ENCODE assay signal across 8 cellular contexts in genomic region chr12:6766651-6767300, GRCh38. TPM values are rescaled to one million over a fixed set of nuclear protein-coding genes. Genes with fewer than 3 reads are reported as not detected.
DNase-seq lines count a peak whose midpoint lies in the region; ATAC-seq, FAIRE-seq and TF ChIP-seq lines count a peak whose summit lies in the region.

No MANE protein-coding gene starts in this region.

- CTCF ChIA-PET in HepG2 (lab: Yijun Ruan, JAX; ENCODE audit: low intra/inter-chr PET ratio, low total read pairs), result interaction anchor here (1.2 to 2.3 kb wide), 2 partner anchors 13 kb away, joined by 4 to 13 read pairs; partner anchors contain the start of gene MLF2

- ATAC-seq in HG02642 (IDR thresholded peaks at IDR 0.05; ENCODE audit: poor library complexity, unreplicated experiment) (peak; percentile 55), HepG2 (peak; percentile 62)
- peak; percentile 74 to 75 for ATAC-seq in activated CD4-positive, CD25-positive, alpha-beta regulatory T cell treated with anti-CD3 and anti-CD28 coated beads, Interleukin-2, amount 50 U/mL, for 24 hours

- DNase-seq in SIG-M5 treated with dmso at 0.1 percent for 504 hours (lab: John Stamatoyannopoulos, UW; ENCODE audit: unreplicated experiment) (peak; percentile 67), SIG-M5 (lab: John Stamatoyannopoulos, UW) (no peak), NCI-H1694 (lab: John Stamatoyannopoulos, UW) (peak; percentile 38), HepG2 (ENCODE audit: low spot score) (peak; percentile 44)
- peak; percentile 35 for DNase-seq in stimulated activated CD8-positive, alpha-beta memory T cell treated with anti-CD3 and anti-CD28 coated beads, Interleukin-4, amount 100 ng/mL, for 24 hours (ENCODE audit: low read depth)

- H3K27me3 ChIP-seq in duodenal mucosa (ENCODE audit: control insufficient read depth in 1 of 2, insufficient read depth in 2 of 2, low read length in 2 of 2) (no peaks in the 10 kb centered on the region), HepG2 (ENCODE audit: control insufficient read depth in 1 of 2, insufficient read depth in 2 of 2, low read length in 2 of 2) (no peaks in the 10 kb centered on the region)

- peak; percentile 72 for TF ChIP-seq RAD21 in HepG2 (CRISPR knock-in tag; IDR thresholded peaks at IDR 0.05)

- peak overlapping the region; percentile 93 for H3K4me2 ChIP-seq in HepG2 (ENCODE audit: low read depth, low read length)

- no TSS peak for BruUV-seq in HepG2 (replicated peaks; lab: Mats Ljungman, UMichigan)

- H3K27ac ChIP-seq in duodenal mucosa (ENCODE audit: low read depth, low read length) (peak overlapping the region; percentile 74), HepG2 (ENCODE audit: extremely low read length, insufficient read depth, low read length) (peak overlapping the region; percentile 88)

- no peak overlapping the region for H2AFZ ChIP-seq in HepG2 (ENCODE audit: low read length)

- no peak for FAIRE-seq in HepG2 (lab: Jason Lieb, UNC)

- TF ChIP-seq EP300 in HepG2 (IDR thresholded peaks at IDR 0.05; ENCODE audit: low read depth in 2 of 2, low read length in 2 of 2) (no peak), HepG2 (CRISPR knock-in tag; IDR thresholded peaks at IDR 0.05; ENCODE audit: borderline replicate concordance) (no peak)

- peaks cover 0 to 3% of the 10 kb centered on the region in 2 donors for H3K36me3 ChIP-seq in duodenal mucosa (ENCODE audit: control insufficient read depth in 1 of 2, insufficient read depth in 2 of 2, low read length in 2 of 2)
- H3K36me3 ChIP-seq in HepG2 (replicated peaks in 1 of 2; ENCODE audit: control insufficient read depth in 1 of 2, insufficient read depth in 2 of 2, low read length in 2 of 2), result peaks cover 0 to 11% of the 10 kb centered on the region in 2 experiments; a peak in 1 of 5 replicates

- peak; percentile 66 for TF ChIP-seq CTCF in HepG2 (CRISPR knock-in tag; IDR thresholded peaks at IDR 0.05)

- POLR2A ChIA-PET in HepG2 (lab: Yijun Ruan, JAX), result interaction anchor here (0.5 to 8.3 kb wide), 13 partner anchors 10 to 179 kb away, joined by 3 to 162 read pairs (median 6); partner anchors contain the start of genes C12orf57, CD4, CDCA3 and COPS7A

- H3K4me3 ChIP-seq in duodenal mucosa (ENCODE audit: low read depth in 1 of 2, low read length in 2 of 2) (peak overlapping the region; percentile 68 to 76), HepG2 (replicated peaks in 1 of 3; ENCODE audit: insufficient read depth in 1 of 3, low read depth in 2 of 3, low read length in 3 of 3) (peak overlapping the region; percentile 81 to 91 (median 86))

- in situ Hi-C loops in HepG2 (cut with HindIII; ENCODE audit: extremely low pct_ligation_motif_present, low pct_unique_long_range_greater_than_20kb), result no loop called here

- H3K4me1 ChIP-seq in duodenal mucosa (ENCODE audit: control insufficient read depth in 1 of 2, insufficient read depth in 2 of 2, low read length in 2 of 2) (peaks cover 37 to 42% of the 10 kb centered on the region in 2 donors), HepG2 (ENCODE audit: insufficient read depth, low read length) (peaks cover 74% of the 10 kb centered on the region)

- peaks cover 20% of the 10 kb centered on the region for H3K79me2 ChIP-seq in HepG2 (ENCODE audit: insufficient read depth, low read length)

- WGBS in HepG2 (ENCODE audit: low lambda C conversion rate), result under 1% methylated on average over 27 of the region's 86 CpGs

- H3K9me3 ChIP-seq in duodenal mucosa (ENCODE audit: control insufficient read depth in 1 of 2, low read length in 2 of 2) (no peaks in the 10 kb centered on the region), HepG2 (ENCODE audit: low read length) (no peaks in the 10 kb centered on the region)

- intact Hi-C loops in HepG2 (cut with micrococcal nuclease; ENCODE audit: unreplicated experiment), result no loop called here

- H3K9ac ChIP-seq in duodenal mucosa (ENCODE audit: low read depth in 1 of 2, low read length in 2 of 2), result peak overlapping the region; percentile 45 to 57
- peak overlapping the region; percentile 90 for H3K9ac ChIP-seq in HepG2 (ENCODE audit: insufficient read depth, low read depth, low read length)

- TF ChIP-seq POLR2A in HepG2 (IDR thresholded peaks at IDR 0.05; ENCODE audit: insufficient read depth in 1 of 2, low read depth in 2 of 2, low read length in 2 of 2), result no peak; a peak in 1 of 4 replicates

- H4K20me1 ChIP-seq in HepG2 (ENCODE audit: insufficient read depth, low read length), result 0 out of 2 replicates have a peak, but pooled peaks cover 6% of the 10 kb centered on the region

RNA-seq across cellular contexts. Expression of gene PTMS, which starts 0.6 kb away (rescaled TPM):
- total RNA-seq in HepG2 (2016; rRNA removed; fragmentation: Illumina TruSeq; extraction: Trizol), result 40.5 and 42.1 TPM in 2 replicates
- 20.4 and 25.8 TPM in 2 replicates for total RNA-seq in HepG2 (2016; cell fraction: cytosol; rRNA removed; fragmentation: Illumina TruSeq; extraction: Trizol; ENCODE audit: low read depth)
- 34.7 and 40.6 TPM in 2 replicates for total RNA-seq in HepG2 (2016; cell fraction: insoluble cytoplasmic fraction; rRNA removed; fragmentation: Illumina TruSeq; extraction: Trizol)
- total RNA-seq in HepG2 (2016; cell fraction: membrane; rRNA removed; fragmentation: Illumina TruSeq; extraction: Trizol), result 33.5 and 39.4 TPM in 2 replicates
- total RNA-seq in HepG2 (2016; cell fraction: nucleus; rRNA removed; fragmentation: Illumina TruSeq; extraction: Trizol), result 24.6 and 26.7 TPM in 2 replicates
- polyA plus RNA-seq in HepG2 (2011; rRNA removed), result 79.1 and 82.4 TPM in 2 replicates
- polyA plus RNA-seq in HepG2 (2011; cell fraction: cytosol; rRNA removed), result 82.7 and 86.9 TPM in 2 replicates
- 107 and 116 TPM in 2 replicates for polyA plus RNA-seq in HepG2 (2011; cell fraction: nucleus; rRNA removed)
- 128 and 237 TPM in 2 replicates for polyA plus RNA-seq in HepG2 (2012)
- polyA plus RNA-seq in HepG2 (2016; cell fraction: cytosol; fragmentation: Illumina TruSeq; extraction: Trizol; ENCODE audit: low read depth), result 96.6 and 97.7 TPM in 2 replicates
- polyA plus RNA-seq in HepG2 (2016; cell fraction: insoluble cytoplasmic fraction; fragmentation: Illumina TruSeq; extraction: Trizol; ENCODE audit: low read depth), result 162 and 207 TPM in 2 replicates
- 140 and 143 TPM in 2 replicates for polyA plus RNA-seq in HepG2 (2016; cell fraction: membrane; fragmentation: Illumina TruSeq; extraction: Trizol; ENCODE audit: low read depth)
- 169 and 175 TPM in 2 replicates for polyA plus RNA-seq in HepG2 (2016; cell fraction: nucleus; fragmentation: Illumina TruSeq; extraction: Trizol; ENCODE audit: insufficient read depth, low read depth)
- 46.9 and 158 TPM in 2 replicates for polyA minus RNA-seq in HepG2 (2011; rRNA and poly(A)+ RNA removed; ENCODE audit: low replicate concordance)
- polyA minus RNA-seq in HepG2 (2011; cell fraction: cytosol; rRNA and poly(A)+ RNA removed), result 19.3 and 21.6 TPM in 2 replicates
- polyA minus RNA-seq in HepG2 (2011; cell fraction: nucleus; rRNA and poly(A)+ RNA removed), result 8.1 and 13.0 TPM in 2 replicates

RNA-seq across cellular contexts. Expression of gene LAG3, which starts 5.5 kb away (rescaled TPM):
- total RNA-seq in HepG2 (2016; rRNA removed; fragmentation: Illumina TruSeq; extraction: Trizol), result 0.11 TPM in 1 of 2 replicates, not detected in the other
- total RNA-seq in HepG2 (2016; cell fraction: cytosol; rRNA removed; fragmentation: Illumina TruSeq; extraction: Trizol; ENCODE audit: low read depth), result not detected in 2 replicates
- total RNA-seq in HepG2 (2016; cell fraction: insoluble cytoplasmic fraction; rRNA removed; fragmentation: Illumina TruSeq; extraction: Trizol), result 0.11 TPM in 1 of 2 replicates, not detected in the other
- total RNA-seq in HepG2 (2016; cell fraction: membrane; rRNA removed; fragmentation: Illumina TruSeq; extraction: Trizol), result 0.07 TPM in 1 of 2 replicates, not detected in the other
- total RNA-seq in HepG2 (2016; cell fraction: nucleus; rRNA removed; fragmentation: Illumina TruSeq; extraction: Trizol), result 0.31 TPM in 1 of 2 replicates, not detected in the other
- 0.26 and 0.51 TPM in 2 replicates for polyA plus RNA-seq in HepG2 (2011; rRNA removed)
- polyA plus RNA-seq in HepG2 (2011; cell fraction: cytosol; rRNA removed), result 0.08 and 0.15 TPM in 2 replicates
- polyA plus RNA-seq in HepG2 (2011; cell fraction: nucleus; rRNA removed), result 3.5 and 3.6 TPM in 2 replicates
- polyA plus RNA-seq in HepG2 (2012), result 0.95 and 1.0 TPM in 2 replicates
- polyA plus RNA-seq in HepG2 (2016; cell fraction: cytosol; fragmentation: Illumina TruSeq; extraction: Trizol; ENCODE audit: low read depth), result not detected in 2 replicates
- not detected in 2 replicates for polyA plus RNA-seq in HepG2 (2016; cell fraction: insoluble cytoplasmic fraction; fragmentation: Illumina TruSeq; extraction: Trizol; ENCODE audit: low read depth)
- polyA plus RNA-seq in HepG2 (2016; cell fraction: membrane; fragmentation: Illumina TruSeq; extraction: Trizol; ENCODE audit: low read depth), result 0.11 TPM in 1 of 2 replicates, not detected in the other
- polyA plus RNA-seq in HepG2 (2016; cell fraction: nucleus; fragmentation: Illumina TruSeq; extraction: Trizol; ENCODE audit: insufficient read depth, low read depth), result 1.3 and 2.2 TPM in 2 replicates
- polyA minus RNA-seq in HepG2 (2011; rRNA and poly(A)+ RNA removed; ENCODE audit: low replicate concordance), result 0.08 and 0.54 TPM in 2 replicates
- polyA minus RNA-seq in HepG2 (2011; cell fraction: cytosol; rRNA and poly(A)+ RNA removed), result not detected in 2 replicates
- 0.90 and 2.0 TPM in 2 replicates for polyA minus RNA-seq in HepG2 (2011; cell fraction: nucleus; rRNA and poly(A)+ RNA removed)

RNA-seq across cellular contexts. Expression of gene MLF2, which starts 13.8 kb away (rescaled TPM):
- 88.1 and 95.8 TPM in 2 replicates for total RNA-seq in HepG2 (2016; rRNA removed; fragmentation: Illumina TruSeq; extraction: Trizol)
- 20.8 and 28.2 TPM in 2 replicates for total RNA-seq in HepG2 (2016; cell fraction: cytosol; rRNA removed; fragmentation: Illumina TruSeq; extraction: Trizol; ENCODE audit: low read depth)
- total RNA-seq in HepG2 (2016; cell fraction: insoluble cytoplasmic fraction; rRNA removed; fragmentation: Illumina TruSeq; extraction: Trizol), result 86.9 and 96.5 TPM in 2 replicates
- 41.7 and 71.5 TPM in 2 replicates for total RNA-seq in HepG2 (2016; cell fraction: membrane; rRNA removed; fragmentation: Illumina TruSeq; extraction: Trizol)
- total RNA-seq in HepG2 (2016; cell fraction: nucleus; rRNA removed; fragmentation: Illumina TruSeq; extraction: Trizol), result 50.4 and 54.8 TPM in 2 replicates
- polyA plus RNA-seq in HepG2 (2011; rRNA removed), result 167 and 178 TPM in 2 replicates
- polyA plus RNA-seq in HepG2 (2011; cell fraction: cytosol; rRNA removed), result 182 and 203 TPM in 2 replicates
- polyA plus RNA-seq in HepG2 (2011; cell fraction: nucleus; rRNA removed), result 234 and 240 TPM in 2 replicates
- 94.9 and 97.7 TPM in 2 replicates for polyA plus RNA-seq in HepG2 (2012)
- 31.3 and 48.0 TPM in 2 replicates for polyA plus RNA-seq in HepG2 (2016; cell fraction: cytosol; fragmentation: Illumina TruSeq; extraction: Trizol; ENCODE audit: low read depth)
- 178 and 184 TPM in 2 replicates for polyA plus RNA-seq in HepG2 (2016; cell fraction: insoluble cytoplasmic fraction; fragmentation: Illumina TruSeq; extraction: Trizol; ENCODE audit: low read depth)
- 69.7 and 93.5 TPM in 2 replicates for polyA plus RNA-seq in HepG2 (2016; cell fraction: membrane; fragmentation: Illumina TruSeq; extraction: Trizol; ENCODE audit: low read depth)
- polyA plus RNA-seq in HepG2 (2016; cell fraction: nucleus; fragmentation: Illumina TruSeq; extraction: Trizol; ENCODE audit: insufficient read depth, low read depth), result 128 and 129 TPM in 2 replicates
- polyA minus RNA-seq in HepG2 (2011; rRNA and poly(A)+ RNA removed; ENCODE audit: low replicate concordance), result 127 and 179 TPM in 2 replicates
- 36.1 and 36.7 TPM in 2 replicates for polyA minus RNA-seq in HepG2 (2011; cell fraction: cytosol; rRNA and poly(A)+ RNA removed)
- 47.3 and 50.7 TPM in 2 replicates for polyA minus RNA-seq in HepG2 (2011; cell fraction: nucleus; rRNA and poly(A)+ RNA removed)

RNA-seq across cellular contexts. Expression of gene CD4, which starts 22.6 kb away (rescaled TPM):
- total RNA-seq in HepG2 (2016; rRNA removed; fragmentation: Illumina TruSeq; extraction: Trizol), result 0.07 and 0.27 TPM in 2 replicates
- not detected in 2 replicates for total RNA-seq in HepG2 (2016; cell fraction: cytosol; rRNA removed; fragmentation: Illumina TruSeq; extraction: Trizol; ENCODE audit: low read depth)
- total RNA-seq in HepG2 (2016; cell fraction: insoluble cytoplasmic fraction; rRNA removed; fragmentation: Illumina TruSeq; extraction: Trizol), result 0.15 TPM in 1 of 2 replicates, not detected in the other
- 0.10 TPM in 1 of 2 replicates, not detected in the other for total RNA-seq in HepG2 (2016; cell fraction: membrane; rRNA removed; fragmentation: Illumina TruSeq; extraction: Trizol)
- total RNA-seq in HepG2 (2016; cell fraction: nucleus; rRNA removed; fragmentation: Illumina TruSeq; extraction: Trizol), result 0.28 and 0.41 TPM in 2 replicates
- polyA plus RNA-seq in HepG2 (2011; rRNA removed), result 0.68 and 0.95 TPM in 2 replicates
- polyA plus RNA-seq in HepG2 (2011; cell fraction: cytosol; rRNA removed), result 0.54 and 0.87 TPM in 2 replicates
- 0.55 and 0.64 TPM in 2 replicates for polyA plus RNA-seq in HepG2 (2011; cell fraction: nucleus; rRNA removed)
- 1.5 and 2.7 TPM in 2 replicates for polyA plus RNA-seq in HepG2 (2012)
- polyA plus RNA-seq in HepG2 (2016; cell fraction: cytosol; fragmentation: Illumina TruSeq; extraction: Trizol; ENCODE audit: low read depth), result 0.06 and 0.14 TPM in 2 replicates
- 0.16 and 0.24 TPM in 2 replicates for polyA plus RNA-seq in HepG2 (2016; cell fraction: insoluble cytoplasmic fraction; fragmentation: Illumina TruSeq; extraction: Trizol; ENCODE audit: low read depth)
- polyA plus RNA-seq in HepG2 (2016; cell fraction: membrane; fragmentation: Illumina TruSeq; extraction: Trizol; ENCODE audit: low read depth), result not detected in 2 replicates
- polyA plus RNA-seq in HepG2 (2016; cell fraction: nucleus; fragmentation: Illumina TruSeq; extraction: Trizol; ENCODE audit: insufficient read depth, low read depth), result 0.52 and 0.68 TPM in 2 replicates
- polyA minus RNA-seq in HepG2 (2011; rRNA and poly(A)+ RNA removed; ENCODE audit: low replicate concordance), result 2.6 TPM in 1 of 2 replicates, not detected in the other
- 0.20 and 0.70 TPM in 2 replicates for polyA minus RNA-seq in HepG2 (2011; cell fraction: cytosol; rRNA and poly(A)+ RNA removed)
- 0.39 and 0.87 TPM in 2 replicates for polyA minus RNA-seq in HepG2 (2011; cell fraction: nucleus; rRNA and poly(A)+ RNA removed)

RNA-seq across cellular contexts. Expression of gene COPS7A, which starts 42.9 kb away (rescaled TPM):
- total RNA-seq in HepG2 (2016; rRNA removed; fragmentation: Illumina TruSeq; extraction: Trizol), result 38.0 and 40.0 TPM in 2 replicates
- 16.6 and 19.7 TPM in 2 replicates for total RNA-seq in HepG2 (2016; cell fraction: cytosol; rRNA removed; fragmentation: Illumina TruSeq; extraction: Trizol; ENCODE audit: low read depth)
- total RNA-seq in HepG2 (2016; cell fraction: insoluble cytoplasmic fraction; rRNA removed; fragmentation: Illumina TruSeq; extraction: Trizol), result 38.4 and 43.8 TPM in 2 replicates
- total RNA-seq in HepG2 (2016; cell fraction: membrane; rRNA removed; fragmentation: Illumina TruSeq; extraction: Trizol), result 33.7 and 38.9 TPM in 2 replicates
- total RNA-seq in HepG2 (2016; cell fraction: nucleus; rRNA removed; fragmentation: Illumina TruSeq; extraction: Trizol), result 20.4 and 24.9 TPM in 2 replicates
- 71.4 and 73.6 TPM in 2 replicates for polyA plus RNA-seq in HepG2 (2011; rRNA removed)
- polyA plus RNA-seq in HepG2 (2011; cell fraction: cytosol; rRNA removed), result 68.4 and 72.5 TPM in 2 replicates
- polyA plus RNA-seq in HepG2 (2011; cell fraction: nucleus; rRNA removed), result 96.7 and 97.8 TPM in 2 replicates
- polyA plus RNA-seq in HepG2 (2012), result 27.8 and 28.6 TPM in 2 replicates
- 16.8 and 17.8 TPM in 2 replicates for polyA plus RNA-seq in HepG2 (2016; cell fraction: cytosol; fragmentation: Illumina TruSeq; extraction: Trizol; ENCODE audit: low read depth)
- polyA plus RNA-seq in HepG2 (2016; cell fraction: insoluble cytoplasmic fraction; fragmentation: Illumina TruSeq; extraction: Trizol; ENCODE audit: low read depth), result 43.9 and 53.4 TPM in 2 replicates
- polyA plus RNA-seq in HepG2 (2016; cell fraction: membrane; fragmentation: Illumina TruSeq; extraction: Trizol; ENCODE audit: low read depth), result 27.8 and 32.9 TPM in 2 replicates
- polyA plus RNA-seq in HepG2 (2016; cell fraction: nucleus; fragmentation: Illumina TruSeq; extraction: Trizol; ENCODE audit: insufficient read depth, low read depth), result 43.1 and 49.0 TPM in 2 replicates
- polyA minus RNA-seq in HepG2 (2011; rRNA and poly(A)+ RNA removed; ENCODE audit: low replicate concordance), result 54.1 and 62.8 TPM in 2 replicates
- polyA minus RNA-seq in HepG2 (2011; cell fraction: cytosol; rRNA and poly(A)+ RNA removed), result 14.6 and 16.3 TPM in 2 replicates
- polyA minus RNA-seq in HepG2 (2011; cell fraction: nucleus; rRNA and poly(A)+ RNA removed), result 9.7 and 12.6 TPM in 2 replicates
